ENCODE assay signal across 16 cellular contexts in genomic region chr19:5780916-5781315, GRCh38. TPM values are rescaled to one million over a fixed set of nuclear protein-coding genes. Genes with fewer than 3 reads are reported as not detected.
A peak's percentile ranks its signal among the peaks of the same experiment; 100 is the strongest.
DNase-seq lines count a peak whose midpoint lies in the region; ATAC-seq, FAIRE-seq and TF ChIP-seq lines count a peak whose summit lies in the region.
"Not testable (repeated sequence)": the region's sequence is repeated elsewhere in the genome, so short reads cannot be mapped to it uniquely, and the experiment has no call there.
"Had no signal": no experiment of that assay in that cellular context is flagged by ENCODE, and none has a peak within 500 bp of the region (broad histone marks: within the 10 kb centered on the region; RNA-seq: fewer than 3 reads in every experiment).

No MANE protein-coding gene starts in this region.

- not testable (repeated sequence) for TF ChIP-seq CTCF in GM20000 (IDR thresholded peaks at IDR 0.05; ENCODE audit: extremely low read depth, missing control alignments); HEK293 (tag by site-specific recombination; IDR thresholded peaks at IDR 0.05); K562 (IDR thresholded peaks at IDR 0.05 in 2 of 3, conservative IDR thresholded peaks at IDR 0.05 in 1 of 3; ENCODE audit: insufficient read depth in 2 of 3, low read depth in 1 of 3, low read length in 3 of 3)

- peaks cover 3 to 24% of the 10 kb centered on the region in 2 experiments; a peak in 2 of 3 replicates for H3K36me3 ChIP-seq in HEK293 (ENCODE audit: control insufficient read depth in 2 of 2, insufficient read depth in 1 of 2, low read length in 2 of 2)
- peaks cover 25% of the 10 kb centered on the region; the same call in 2 of the 3 replicates for H3K36me3 ChIP-seq in K562 (ENCODE audit: control insufficient read depth, insufficient read depth, low read length)

- H3K9me1 ChIP-seq in K562 (ENCODE audit: control insufficient read depth, insufficient read depth, low read length) = not testable (repeated sequence)

- ATAC-seq in K562 = not testable (repeated sequence)

- peak; percentile 2 for DNase-seq in GM20000 (ENCODE audit: low spot score)
- DNase-seq in K562 (ENCODE audit: extremely low read depth in 1 of 4, low spot score in 3 of 4) = not testable (repeated sequence)

- not testable (repeated sequence) for TF ChIP-seq RAD21 in K562 (CRISPR knock-in tag; conservative IDR thresholded peaks at IDR 0.05 in 1 of 2, IDR thresholded peaks at IDR 0.05 in 1 of 2)

- not testable (repeated sequence) for H3K27ac ChIP-seq in HEK293 (ENCODE audit: extremely low read depth, low read depth, low read length); K562 (ENCODE audit: extremely low read depth, low read depth, low read length)

- not testable (repeated sequence) for H3K9me3 ChIP-seq in HEK293 (ENCODE audit: control insufficient read depth, insufficient read depth, low read depth, low read length); K562 (replicated peaks; ENCODE audit: control insufficient read depth, insufficient read depth, low read depth, low read length)

- H3K4me1 ChIP-seq in HEK293 (ENCODE audit: control insufficient read depth, insufficient read depth, low read length) = not testable (repeated sequence)
- peaks cover 0 to 31% of the 10 kb centered on the region in 2 experiments; a peak in 2 of 5 replicates for H3K4me1 ChIP-seq in K562 (replicated peaks in 1 of 2; ENCODE audit: control insufficient read depth in 2 of 2, insufficient read depth in 2 of 2, low read length in 2 of 2)

- not testable (repeated sequence) for H3K4me3 ChIP-seq in HEK293 (ENCODE audit: low read depth, low read length); K562

- 49% methylated on average over 8 of the region's 11 CpGs for WGBS in K562 (ENCODE audit: insufficient coverage, low coverage, missing lambda C conversion rate)

- H3K79me2 ChIP-seq in K562 (ENCODE audit: control insufficient read depth, insufficient read depth, low read length) = not testable (repeated sequence)

- not testable (repeated sequence) for FAIRE-seq in K562 (lab: Jason Lieb, UNC)

- intact Hi-C loops in K562 (cut with micrococcal nuclease) = not testable (repeated sequence)

- in situ Hi-C loops in K562 (cut with MboI) = not testable (repeated sequence)

- not testable (repeated sequence) for H3K9ac ChIP-seq in K562 (ENCODE audit: insufficient read depth in 1 of 2, low read depth in 2 of 2, low read length in 2 of 2)

- not testable (repeated sequence) for H4K20me1 ChIP-seq in K562 (replicated peaks; ENCODE audit: control insufficient read depth, insufficient read depth, low read length)

- H3K4me2 ChIP-seq in K562 (ENCODE audit: insufficient read depth, low read length) = not testable (repeated sequence)

- CTCF ChIA-PET in HEK293 (lab: Yijun Ruan, JAX) = interaction anchor here (0.6 to 2.8 kb wide), 2 partner anchors 23 to 244 kb away, joined by 3 to 15 read pairs; no protein-coding TSS in a partner anchor
- CTCF ChIA-PET in K562 (lab: Yijun Ruan, JAX; ENCODE audit: low intra/inter-chr PET ratio) = not testable (repeated sequence)

- not testable (repeated sequence) for TF ChIP-seq EP300 in K562 (IDR thresholded peaks at IDR 0.05; ENCODE audit: low read length)

- H3K27me3 ChIP-seq in K562 (ENCODE audit: control insufficient read depth in 2 of 2, insufficient read depth in 2 of 2, low read length in 2 of 2) = not testable (repeated sequence)

- POLR2A ChIA-PET in HEK293 (lab: Yijun Ruan, JAX) (interaction anchor here (0.6 kb wide), 1 partner anchor 187 kb away, joined by 3 read pairs; no protein-coding TSS in a partner anchor), K562 (lab: Yijun Ruan, JAX) (interaction anchor here (0.6 to 1.7 kb wide), 3 partner anchors 9 to 598 kb away, joined by 3 to 8 read pairs (median 4); partner anchors contain the start of gene DUS3L)

- not testable (repeated sequence) for TF ChIP-seq POLR2A in K562 (conservative IDR thresholded peaks at IDR 0.05)

- H2AFZ ChIP-seq in K562 (ENCODE audit: low read depth, low read length) = not testable (repeated sequence)

- not testable (repeated sequence) for BruUV-seq in K562 (replicated peaks; lab: Mats Ljungman, UMichigan)

TF ChIP-seq in K562, 482 proteins besides CTCF, POLR2A, EP300 and RAD21:
- TF ChIP-seq ZNF121 (CRISPR knock-in tag; conservative IDR thresholded peaks at IDR 0.05) = 0 out of 2 replicates have a peak, but pooled peaks have one; percentile 26

RNA-seq across cellular contexts. Expression of gene PRR22, which starts 3.6 kb away (rescaled TPM):
- 3.0 and 20.7 TPM in 2 replicates for total RNA-seq in K562 (2011; cell fraction: chromatin; rRNA removed; ENCODE audit: low replicate concordance)
- total RNA-seq in K562 (2011; cell fraction: nucleolus; rRNA removed) = 16.2 and 19.2 TPM in 2 replicates
- 7.0 and 8.5 TPM in 2 replicates for total RNA-seq in K562 (2011; cell fraction: nucleoplasm; rRNA removed)
- 5.4 and 8.0 TPM in 2 replicates for total RNA-seq in K562 (2014; rRNA removed)
- total RNA-seq in K562 (2014; rRNA removed; fragmentation: Illumina TruSeq; extraction: Trizol) = 0.11 and 0.22 TPM in 2 replicates
- total RNA-seq in K562 (2015; rRNA removed; fragmentation: Illumina TruSeq; extraction: Trizol) = 1.9 and 2.7 TPM in 2 replicates
- total RNA-seq in K562 (2021) = 9.3 and 12.0 TPM in 2 replicates
- polyA plus RNA-seq in K562 (2011; rRNA removed) = 1.4 and 2.2 TPM in 2 replicates
- polyA plus RNA-seq in K562 (2011; cell fraction: cytosol; rRNA removed) = 1.5 and 4.4 TPM in 2 replicates
- 19.6 and 56.2 TPM in 2 replicates for polyA plus RNA-seq in K562 (2011; cell fraction: nucleus; rRNA removed)
- polyA plus RNA-seq in K562 (2012) = 4.2 and 5.5 TPM in 2 replicates
- polyA plus RNA-seq in K562 (2014; fragmentation: Illumina TruSeq; extraction: Trizol) = 1.1 and 3.7 TPM in 2 replicates
- under 1 TPM in 1 of 2 experiments, not detected in 1; 0.03 TPM for polyA plus RNA-seq in K562 (2014; fragmentation: Nextera tagmentation; extraction: Ambion mirVana)
- 8.5 and 8.9 TPM in 2 replicates for polyA plus RNA-seq in K562 (2014; rRNA removed)
- polyA minus RNA-seq in K562 (2011; rRNA and poly(A)+ RNA removed) = 0.12 and 0.18 TPM in 2 replicates
- polyA minus RNA-seq in K562 (2011; cell fraction: cytosol; rRNA and poly(A)+ RNA removed) = not detected in 2 replicates
- polyA minus RNA-seq in K562 (2011; cell fraction: nucleus; rRNA and poly(A)+ RNA removed) = 2.7 and 3.5 TPM in 2 replicates
- polyA plus RNA-seq: CD4-positive, alpha-beta memory T cell; CD4-positive, CD25-positive, alpha-beta regulatory T cell had no signal

RNA-seq across cellular contexts. Expression of gene DUS3L, which starts 10.0 kb away (rescaled TPM):
- 58.3 and 240 TPM in 2 replicates for total RNA-seq in K562 (2011; cell fraction: chromatin; rRNA removed; ENCODE audit: low replicate concordance)
- total RNA-seq in K562 (2011; cell fraction: nucleolus; rRNA removed) = 172 and 210 TPM in 2 replicates
- 64.6 and 96.7 TPM in 2 replicates for total RNA-seq in K562 (2011; cell fraction: nucleoplasm; rRNA removed)
- total RNA-seq in K562 (2014; rRNA removed) (102 and 107 TPM in 2 replicates), K562 (2014; rRNA removed; fragmentation: Illumina TruSeq; extraction: Trizol) (19.0 and 19.5 TPM in 2 replicates), K562 (2015; rRNA removed; fragmentation: Illumina TruSeq; extraction: Trizol) (77.5 and 86.8 TPM in 2 replicates), K562 (2021) (97.0 and 102 TPM in 2 replicates)
- polyA plus RNA-seq in K562 (2011; rRNA removed) (27.3 and 37.0 TPM in 2 replicates), K562 (2014; fragmentation: Illumina TruSeq; extraction: Trizol) (81.0 and 83.7 TPM in 2 replicates), K562 (2014; fragmentation: Nextera tagmentation; extraction: Ambion mirVana) (1 to 10 TPM; 1.7 to 2.1 TPM), K562 (2014; rRNA removed) (80.7 and 87.8 TPM in 2 replicates)
- 33.3 and 86.9 TPM in 2 replicates for polyA plus RNA-seq in K562 (2011; cell fraction: cytosol; rRNA removed)
- polyA plus RNA-seq in K562 (2011; cell fraction: nucleus; rRNA removed) = 154 and 263 TPM in 2 replicates
- polyA plus RNA-seq in K562 (2012) = 51.5 and 103 TPM in 2 replicates
- 16.1 and 30.0 TPM in 2 replicates for polyA minus RNA-seq in K562 (2011; rRNA and poly(A)+ RNA removed)
- 52.2 and 61.2 TPM in 2 replicates for polyA minus RNA-seq in K562 (2011; cell fraction: cytosol; rRNA and poly(A)+ RNA removed)
- polyA minus RNA-seq in K562 (2011; cell fraction: nucleus; rRNA and poly(A)+ RNA removed) = 60.2 and 66.8 TPM in 2 replicates

RNA-seq across cellular contexts. Expression of gene NRTN, which starts 24.0 kb away (rescaled TPM):
- 0.67 and 2.5 TPM in 2 replicates for total RNA-seq in K562 (2011; cell fraction: chromatin; rRNA removed; ENCODE audit: low replicate concordance)
- 2.2 and 2.7 TPM in 2 replicates for total RNA-seq in K562 (2011; cell fraction: nucleolus; rRNA removed)
- total RNA-seq in K562 (2011; cell fraction: nucleoplasm; rRNA removed) = 1.5 and 2.1 TPM in 2 replicates
- 7.3 and 8.1 TPM in 2 replicates for total RNA-seq in K562 (2014; rRNA removed)
- 0.62 and 0.70 TPM in 2 replicates for total RNA-seq in K562 (2014; rRNA removed; fragmentation: Illumina TruSeq; extraction: Trizol)
- total RNA-seq in K562 (2015; rRNA removed; fragmentation: Illumina TruSeq; extraction: Trizol) = 1.6 TPM in 2 replicates
- total RNA-seq in K562 (2021) = 5.3 and 7.8 TPM in 2 replicates
- polyA plus RNA-seq in K562 (2011; rRNA removed) = 1.1 and 2.2 TPM in 2 replicates
- 2.6 and 9.4 TPM in 2 replicates for polyA plus RNA-seq in K562 (2011; cell fraction: cytosol; rRNA removed)
- polyA plus RNA-seq in K562 (2011; cell fraction: nucleus; rRNA removed) = 1.6 and 2.0 TPM in 2 replicates
- polyA plus RNA-seq in K562 (2012) = 2.4 and 6.4 TPM in 2 replicates
- polyA plus RNA-seq in K562 (2014; fragmentation: Illumina TruSeq; extraction: Trizol) = 1.6 and 3.3 TPM in 2 replicates
- polyA plus RNA-seq in K562 (2014; fragmentation: Nextera tagmentation; extraction: Ambion mirVana) = not detected
- polyA plus RNA-seq in K562 (2014; rRNA removed) = 2.4 and 4.0 TPM in 2 replicates
- 0.25 and 0.45 TPM in 2 replicates for polyA minus RNA-seq in K562 (2011; rRNA and poly(A)+ RNA removed)
- 2.3 and 3.3 TPM in 2 replicates for polyA minus RNA-seq in K562 (2011; cell fraction: cytosol; rRNA and poly(A)+ RNA removed)
- 1.1 and 1.5 TPM in 2 replicates for polyA minus RNA-seq in K562 (2011; cell fraction: nucleus; rRNA and poly(A)+ RNA removed)
- total RNA-seq: A172; B cell; CD4-positive, CD25-positive, alpha-beta regulatory T cell had no signal
- polyA plus RNA-seq: CD14-positive monocyte had no signal

RNA-seq across cellular contexts. Expression of gene FUT6, which starts 58.6 kb away (rescaled TPM):
- total RNA-seq in K562 (2011; cell fraction: chromatin; rRNA removed; ENCODE audit: low replicate concordance) = 0.19 TPM in 1 of 2 replicates, not detected in the other
- not detected in 2 replicates for total RNA-seq in K562 (2011; cell fraction: nucleolus; rRNA removed)
- not detected in 2 replicates for total RNA-seq in K562 (2011; cell fraction: nucleoplasm; rRNA removed)
- total RNA-seq in K562 (2014; rRNA removed) (not detected in 2 replicates), K562 (2014; rRNA removed; fragmentation: Illumina TruSeq; extraction: Trizol) (not detected in 2 replicates), K562 (2015; rRNA removed; fragmentation: Illumina TruSeq; extraction: Trizol) (not detected in 2 replicates), K562 (2021) (not detected in 2 replicates)
- polyA plus RNA-seq in K562 (2011; rRNA removed) (not detected in 2 replicates), K562 (2014; fragmentation: Illumina TruSeq; extraction: Trizol) (not detected in 2 replicates), K562 (2014; fragmentation: Nextera tagmentation; extraction: Ambion mirVana) (under 1 TPM in 1 of 2 experiments, not detected in 1; 0.04 TPM), K562 (2014; rRNA removed) (not detected in 2 replicates)
- polyA plus RNA-seq in K562 (2011; cell fraction: cytosol; rRNA removed) = not detected in 2 replicates
- not detected in 2 replicates for polyA plus RNA-seq in K562 (2011; cell fraction: nucleus; rRNA removed)
- polyA plus RNA-seq in K562 (2012) = not detected in 2 replicates
- polyA minus RNA-seq in K562 (2011; rRNA and poly(A)+ RNA removed) = not detected in 2 replicates
- polyA minus RNA-seq in K562 (2011; cell fraction: cytosol; rRNA and poly(A)+ RNA removed) = not detected in 2 replicates
- not detected in 2 replicates for polyA minus RNA-seq in K562 (2011; cell fraction: nucleus; rRNA and poly(A)+ RNA removed)
- total RNA-seq: A172; A673; B cell; Caco-2; CD4-positive, alpha-beta memory T cell; CD4-positive, CD25-positive, alpha-beta regulatory T cell; CD8-positive, alpha-beta memory T cell; CD8-positive, alpha-beta T cell; Daoy had no signal
- polyA plus RNA-seq: A549; AG04450; BJ; CD14-positive monocyte; CD4-positive, alpha-beta memory T cell; CD4-positive, CD25-positive, alpha-beta regulatory T cell; CD8-positive, alpha-beta memory T cell had no signal
